In the genomic region with DNA sequence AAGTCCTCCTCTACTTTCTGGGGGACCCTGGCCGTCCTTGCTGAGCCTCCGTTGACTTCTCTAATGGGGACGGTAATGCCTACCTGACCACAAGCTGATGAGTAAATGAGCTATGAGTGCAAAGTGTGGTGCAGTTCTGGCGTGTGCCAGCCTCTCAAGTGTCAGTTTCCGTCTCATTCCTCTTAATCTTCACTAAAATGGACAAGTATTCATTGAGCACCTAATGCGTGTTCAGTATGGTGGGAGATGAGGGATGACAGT, we compare ENCODE assay signal across 8 cellular contexts. TPM values are rescaled to one million over a fixed set of nuclear protein-coding genes. Genes with fewer than 3 reads are reported as not detected.
DNase-seq lines count a peak whose midpoint lies in the region; ATAC-seq, FAIRE-seq and TF ChIP-seq lines count a peak whose summit lies in the region.

No MANE protein-coding gene starts in this region.

- peaks cover 40% of the 10 kb centered on the region for H3K79me2 ChIP-seq in HCT116 (ENCODE audit: insufficient read depth, low read length)

- H3K36me3 Mint-ChIP-seq in activated CD4-positive, alpha-beta T cell treated with anti-CD3 and anti-CD28 coated beads, Interleukin-2, amount 10 ng/mL, durations not matched to agents 7 days and 5 days (ENCODE audit: low read depth): peaks cover 40% of the 10 kb centered on the region
- H3K36me3 Mint-ChIP-seq in glutamatergic neuron (ENCODE audit: unreplicated experiment): no peaks in the 10 kb centered on the region

- intact Hi-C loops in HCT116 (cut with micrococcal nuclease) (no loop called here), spleen (cut with DNase I; ENCODE audit: low total_unique reads) (no loop called here)

- peaks cover 42% of the 10 kb centered on the region for H3K4me1 Mint-ChIP-seq in activated CD4-positive, alpha-beta T cell treated with anti-CD3 and anti-CD28 coated beads, Interleukin-2, amount 10 ng/mL, durations not matched to agents 7 days and 5 days
- H3K4me1 Mint-ChIP-seq in glutamatergic neuron (ENCODE audit: low read depth, unreplicated experiment): peaks cover 26% of the 10 kb centered on the region

- H3K27me3 ChIP-seq in HCT116 (ENCODE audit: insufficient read depth, low read length) (no peaks in the 10 kb centered on the region), spleen (replicated peaks in 1 of 7) (no peaks in the 10 kb centered on the region)

- no peak for TF ChIP-seq EP300 in A549 (IDR thresholded peaks at IDR 0.05)

- H3K4me2 ChIP-seq in A549 (peak overlapping the region; percentile 99), HCT116 (ENCODE audit: low read length) (peak overlapping the region; percentile 92)

- no peak overlapping the region for H2AFZ ChIP-seq in HCT116 (ENCODE audit: low read depth, low read length, poor library complexity, severe bottlenecking)

- H3K9me3 Mint-ChIP-seq in activated CD4-positive, alpha-beta T cell treated with anti-CD3 and anti-CD28 coated beads, Interleukin-2, amount 10 ng/mL, durations not matched to agents 7 days and 5 days: no peaks in the 10 kb centered on the region
- H3K9me3 Mint-ChIP-seq in glutamatergic neuron (ENCODE audit: unreplicated experiment): peaks cover 9% of the 10 kb centered on the region

- POLR2A ChIA-PET in A549 (lab: Yijun Ruan, JAX) (interaction anchor here (3.6 kb wide), 1 partner anchor 105 kb away, joined by 36 read pairs; the partner anchor contains the start of gene SEPTIN7), HCT116 (lab: Charles Lee) (interaction anchor here (2.1 kb wide), 1 partner anchor 105 kb away, joined by 6 read pairs; the partner anchor contains the start of gene SEPTIN7)
- POLR2A ChIA-PET in activated CD4-positive, alpha-beta T cell treated with anti-CD3 and anti-CD28 coated beads, Interleukin-2, amount 10 ng/mL, durations not matched to agents 7 days and 5 days (lab: Charles Lee): no interaction called here

- no peaks in the 10 kb centered on the region for H4K20me1 ChIP-seq in HCT116 (ENCODE audit: insufficient read depth)

- CTCF ChIA-PET in A549 (lab: Yijun Ruan, JAX) (interaction anchor here (1.6 to 8.0 kb wide), 3 partner anchors 14 to 211 kb away, joined by 4 to 57 read pairs (median 14); no protein-coding TSS in a partner anchor), HCT116 (lab: Charles Lee) (no interaction called here)
- CTCF ChIA-PET in activated CD4-positive, alpha-beta T cell treated with anti-CD3 and anti-CD28 coated beads, Interleukin-2, amount 10 ng/mL, durations not matched to agents 7 days and 5 days (lab: Charles Lee): interaction anchor here (0.6 to 5.5 kb wide), 4 partner anchors 10 to 623 kb away, joined by 3 to 70 read pairs (median 4); no protein-coding TSS in a partner anchor

- 7% methylated on average over 6 of the region's 6 CpGs for WGBS in A549 (ENCODE audit: missing lambda C conversion rate)
- WGBS in spleen, 5 donors: 11 to 23% (median 21%) methylated on average over 6 of the region's 6 CpGs

- no peak for TF ChIP-seq CTCF in A549 (IDR thresholded peaks at IDR 0.05)
- no peak for TF ChIP-seq CTCF in HCT116 (IDR thresholded peaks at IDR 0.05 in 2 of 3, conservative IDR thresholded peaks at IDR 0.05 in 1 of 3; ENCODE audit: borderline replicate concordance in 1 of 3, insufficient read depth in 1 of 3, low read depth in 2 of 3, low read length in 2 of 3)
- TF ChIP-seq CTCF in glutamatergic neuron (IDR thresholded peaks at IDR 0.05; ENCODE audit: partially characterized antibody, unreplicated experiment): no peak
- TF ChIP-seq CTCF in spleen (IDR thresholded peaks at IDR 0.05 in 8 of 11, conservative IDR thresholded peaks at IDR 0.05 in 3 of 11): no peak

- peak overlapping the region; percentile 89 for H3K9ac ChIP-seq in HCT116 (ENCODE audit: low read length)

- DNase-seq in A549 (ENCODE audit: low read depth in 1 of 2, low spot score in 1 of 2) (peak in 1 of 2 experiments; percentile 9), HCT116 (ENCODE audit: low read depth, low spot score) (no peak), glutamatergic neuron (no peak), spleen (no peak), superior temporal gyrus (ENCODE audit: extremely low spot score) (no peak), AG08395 (ENCODE audit: low spot score) (no peak)
- no peak for DNase-seq in activated CD4-positive, alpha-beta T cell treated with anti-CD3 and anti-CD28 coated beads, Interleukin-2, amount 10 ng/mL, durations not matched to agents 7 days and 5 days
- DNase-seq in NK-92 treated with Interleukin-12 subunit alpha and Interleukin-12 subunit beta, amount 100 ng/mL, for 24 hours (lab: John Stamatoyannopoulos, UW): no peak

- H3K4me1 ChIP-seq in A549 (peaks cover 49% of the 10 kb centered on the region), HCT116 (ENCODE audit: control insufficient read depth in 1 of 2, insufficient read depth in 2 of 2, low read length in 2 of 2) (peaks cover 3 to 34% of the 10 kb centered on the region in 2 experiments), spleen (peaks cover 19 to 56% (median 47%) of the 10 kb centered on the region in 6 donors)

- no peaks in the 10 kb centered on the region for H3K9me3 ChIP-seq in A549
- H3K9me3 ChIP-seq in HCT116 (ENCODE audit: control insufficient read depth in 1 of 2, insufficient read depth in 1 of 2, low read depth in 1 of 2, low read length in 2 of 2): no peaks in the 10 kb centered on the region
- H3K9me3 ChIP-seq in spleen: no peaks in the 10 kb centered on the region

- H3K4me3 Mint-ChIP-seq in activated CD4-positive, alpha-beta T cell treated with anti-CD3 and anti-CD28 coated beads, Interleukin-2, amount 10 ng/mL, durations not matched to agents 7 days and 5 days: peak overlapping the region; percentile 83
- peak overlapping the region; percentile 96 for H3K4me3 Mint-ChIP-seq in glutamatergic neuron (ENCODE audit: unreplicated experiment)

- TF ChIP-seq POLR2A in A549 (IDR thresholded peaks at IDR 0.05; ENCODE audit: low read length) (no peak), HCT116 (IDR thresholded peaks at IDR 0.05; ENCODE audit: borderline replicate concordance, extremely low read depth, insufficient read depth, insufficient read length) (no peak), spleen (IDR thresholded peaks at IDR 0.05) (no peak)

- peak overlapping the region; percentile 100 for H3K4me3 ChIP-seq in A549
- H3K4me3 ChIP-seq in HCT116 (replicated peaks in 1 of 2; ENCODE audit: low read depth in 1 of 2, low read length in 2 of 2): peak overlapping the region; percentile 81 to 86
- peak overlapping the region; percentile 67 to 93 (median 76) for H3K4me3 ChIP-seq in spleen

- BruUV-seq in HCT116 (replicated peaks; lab: Mats Ljungman, UMichigan): no TSS peak

- no peaks in the 10 kb centered on the region for H3K9me2 ChIP-seq in HCT116 (ENCODE audit: insufficient read depth)

- no peak; a peak in 1 of 6 replicates for ATAC-seq in A549
- ATAC-seq in HCT116: peak; percentile 1; the same call in 1 of the 2 replicates

- RAD21 ChIA-PET in HCT116 (lab: Charles Lee; ENCODE audit: low non-redundant PET in 1 of 2, low total read pairs in 2 of 2, uncharacterized antibody in 2 of 2, unreplicated experiment in 2 of 2): no interaction called here

- no peak for FAIRE-seq in A549 (lab: Jason Lieb, UNC)

- TF ChIP-seq RAD21 in A549 (conservative IDR thresholded peaks at IDR 0.05 in 1 of 2, IDR thresholded peaks at IDR 0.05 in 1 of 2) (no peak), HCT116 (IDR thresholded peaks at IDR 0.05; ENCODE audit: low read depth) (no peak)

- H3K27ac ChIP-seq in A549: peak overlapping the region; percentile 98 to 100
- peak overlapping the region; percentile 80 for H3K27ac ChIP-seq in HCT116 (ENCODE audit: low read depth, low read length)
- peak overlapping the region; percentile 96 to 100 (median 98) for H3K27ac ChIP-seq in spleen

- H3K36me3 ChIP-seq in HCT116 (ENCODE audit: control insufficient read depth in 1 of 2, insufficient read depth in 2 of 2, low read length in 2 of 2) (no peaks in the 10 kb centered on the region), spleen (peaks cover 0 to 9% (median 0%) of the 10 kb centered on the region in 6 donors)

- H3K27me3 Mint-ChIP-seq in activated CD4-positive, alpha-beta T cell treated with anti-CD3 and anti-CD28 coated beads, Interleukin-2, amount 10 ng/mL, durations not matched to agents 7 days and 5 days: no peaks in the 10 kb centered on the region
- H3K27me3 Mint-ChIP-seq in glutamatergic neuron (ENCODE audit: unreplicated experiment): peaks cover 6% of the 10 kb centered on the region

- H3K27ac Mint-ChIP-seq in activated CD4-positive, alpha-beta T cell treated with anti-CD3 and anti-CD28 coated beads, Interleukin-2, amount 10 ng/mL, durations not matched to agents 7 days and 5 days: peak overlapping the region; percentile 95
- peak overlapping the region; percentile 84 for H3K27ac Mint-ChIP-seq in glutamatergic neuron (ENCODE audit: unreplicated experiment)

TF ChIP-seq in A549, 52 proteins besides CTCF, POLR2A, EP300 and RAD21 (continues in another document):
- TF ChIP-seq RCOR1 (IDR thresholded peaks at IDR 0.05; ENCODE audit: low read depth, low read length) (no peak), EHF (CRISPR knock-in tag; IDR thresholded peaks at IDR 0.05) (no peak)

RNA-seq across cellular contexts. Expression of gene HERPUD2, which starts 0.6 kb away (rescaled TPM):
- polyA plus RNA-seq in A549 (2011; rRNA removed) (34.8 and 47.8 TPM in 2 replicates), A549 (2017; fragmentation: RNase III; extraction: RNeasy Plus Mini Kit Qiagen cat#74134 plus additional on column Dnase treatment) (11.7 to 15.3 TPM (median 13.2 TPM) in 3 replicates), spleen (10 to 100 TPM; 11.1 to 14.3 (median 11.7) TPM)
- 18.0 and 25.4 TPM in 2 replicates for polyA plus RNA-seq in A549 (2012; cell fraction: cytosol; rRNA removed)
- polyA plus RNA-seq in A549 (2012; cell fraction: nucleus; rRNA removed): 16.1 and 21.7 TPM in 2 replicates
- polyA minus RNA-seq in A549 (2011; rRNA and poly(A)+ RNA removed): 68.1 and 80.1 TPM in 2 replicates
- total RNA-seq in HCT116 (2021; ENCODE audit: unreplicated experiment) (20.5 TPM), glutamatergic neuron (ENCODE audit: unreplicated experiment) (28.2 TPM), spleen (10 to 100 TPM; 30.5 to 46.6 (median 35.5) TPM)
- 23.2 and 25.7 TPM in 2 replicates for polyA plus RNA-seq in HCT116 (2012)
- 10 to 100 TPM; 40.6 to 45.9 TPM for total RNA-seq in activated CD4-positive, alpha-beta T cell treated with anti-CD3 and anti-CD28 coated beads, Interleukin-2, amount 10 ng/mL, durations not matched to agents 7 days and 5 days
